Comparison of ENCODE assay signal across 8 cellular contexts in the genomic region with DNA sequence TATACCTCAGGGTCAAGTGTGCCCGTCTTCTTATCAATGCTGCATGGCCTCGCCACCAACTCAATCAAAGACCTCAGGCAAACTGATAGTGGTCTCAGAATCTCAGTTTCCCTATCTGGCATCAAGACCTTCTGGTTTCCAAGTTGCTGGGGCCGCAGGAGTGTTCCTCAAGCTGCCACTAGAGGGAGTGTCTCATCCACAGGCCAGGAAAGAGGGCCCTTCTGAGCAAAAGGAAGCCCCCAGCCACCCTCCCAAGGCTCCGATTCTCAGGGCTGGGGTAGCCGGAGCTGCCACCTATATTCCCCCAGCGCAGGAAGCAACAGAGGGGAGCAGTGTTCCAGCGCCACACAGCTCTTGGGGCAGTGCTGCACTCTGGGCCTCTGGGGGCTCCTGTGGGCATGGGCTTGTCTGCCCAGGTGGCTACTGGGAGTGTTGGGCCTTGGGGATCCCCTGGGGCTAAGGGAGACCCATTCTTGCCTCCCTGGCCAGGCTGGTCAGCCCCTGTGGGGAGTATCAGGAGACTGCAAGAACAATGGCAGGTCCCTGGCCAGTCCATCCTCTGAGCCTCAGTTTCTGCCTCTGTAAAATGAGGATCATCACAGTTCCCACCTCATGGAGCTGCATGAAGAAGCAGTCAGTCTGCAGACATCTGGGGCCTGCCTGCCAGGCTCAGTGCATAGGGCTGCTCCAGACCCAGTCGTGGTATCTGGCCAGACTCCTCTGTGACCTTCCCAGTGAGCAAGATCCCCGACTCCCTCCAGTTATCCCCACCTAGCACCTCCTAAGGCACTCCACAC. TPM values are rescaled to one million over a fixed set of nuclear protein-coding genes. Genes with fewer than 3 reads are reported as not detected.
A peak's percentile ranks its signal among the peaks of the same experiment; 100 is the strongest.
DNase-seq lines count a peak whose midpoint lies in the region; ATAC-seq and TF ChIP-seq lines count a peak whose summit lies in the region.

No MANE protein-coding gene starts in this region.

- H3K4me3 Mint-ChIP-seq in activated CD8-positive, alpha-beta T cell treated with anti-CD3 and anti-CD28 coated beads for 36 hours, result no peak overlapping the region

- H3K9me3 Mint-ChIP-seq in activated CD8-positive, alpha-beta T cell treated with anti-CD3 and anti-CD28 coated beads for 36 hours, result no peaks in the 10 kb centered on the region

- no peak overlapping the region for H3K27ac Mint-ChIP-seq in activated CD8-positive, alpha-beta T cell treated with anti-CD3 and anti-CD28 coated beads for 36 hours

- DNase-seq in NCI-H1105 treated with DMSO at 0.1 percent for 48 hours (lab: John Stamatoyannopoulos, UW), result peak; percentile 21
- DNase-seq in NCI-H1105 (lab: John Stamatoyannopoulos, UW), result no peak
- DNase-seq in NCI-H2029 treated with DMSO at 0.1 percent for 48 hours (lab: John Stamatoyannopoulos, UW), result peak; percentile 58
- DNase-seq in activated CD8-positive, alpha-beta T cell treated with anti-CD3 and anti-CD28 coated beads for 36 hours, result peak; percentile 68
- DNase-seq in effector CD4-positive, alpha-beta T cell, result peak; percentile 43
- DNase-seq in myocyte (ENCODE audit: low read depth), result peak; percentile 54
- peak; percentile 14 to 67 (median 31) for DNase-seq in stimulated activated naive CD4-positive, alpha-beta T cell (lab: John Stamatoyannopoulos, UW)

- POLR2A ChIA-PET in activated CD8-positive, alpha-beta T cell treated with anti-CD3 and anti-CD28 coated beads for 36 hours (lab: Charles Lee), result no interaction called here

- H3K4me1 Mint-ChIP-seq in activated CD8-positive, alpha-beta T cell treated with anti-CD3 and anti-CD28 coated beads for 36 hours (ENCODE audit: low read depth), result no peaks in the 10 kb centered on the region

- no peaks in the 10 kb centered on the region for H3K36me3 Mint-ChIP-seq in activated CD8-positive, alpha-beta T cell treated with anti-CD3 and anti-CD28 coated beads for 36 hours (ENCODE audit: low read depth)

- CTCF ChIA-PET in activated CD8-positive, alpha-beta T cell treated with anti-CD3 and anti-CD28 coated beads for 36 hours (lab: Charles Lee), result interaction anchor here (0.6 to 4.3 kb wide), 16 partner anchors 17 to 414 kb away, joined by 3 to 33 read pairs (median 4); partner anchors contain the start of gene SEC13

- intact Hi-C loops in activated CD8-positive, alpha-beta T cell treated with anti-CD3 and anti-CD28 coated beads for 36 hours (cut with micrococcal nuclease), result loop anchor here (2.0 to 10.0 kb wide), 2 partner anchors 360 to 394 kb away; no protein-coding TSS in a partner anchor

- no peaks in the 10 kb centered on the region for H3K27me3 Mint-ChIP-seq in activated CD8-positive, alpha-beta T cell treated with anti-CD3 and anti-CD28 coated beads for 36 hours

- TF ChIP-seq CTCF in activated CD8-positive, alpha-beta T cell treated with anti-CD3 and anti-CD28 coated beads for 36 hours (IDR thresholded peaks at IDR 0.05), result peak; percentile 95

- ATAC-seq in activated CD8-positive, alpha-beta T cell treated with anti-CD3 and anti-CD28 coated beads for 36 hours, result peak; percentile 73
- ATAC-seq in GM21447 (IDR thresholded peaks at IDR 0.05; ENCODE audit: unreplicated experiment), result no peak

RNA-seq across cellular contexts. Expression of gene SEC13, which starts 23.4 kb away (rescaled TPM):
- total RNA-seq in activated CD8-positive, alpha-beta T cell treated with anti-CD3 and anti-CD28 coated beads for 36 hours, result 10 to 100 TPM; 89.7 to 89.8 TPM
- 123 and 192 TPM in 2 replicates for total RNA-seq in myocyte
- 212 TPM for polyA plus RNA-seq in myocyte (2012)

RNA-seq across cellular contexts. Expression of gene GHRL, which starts 51.6 kb away (rescaled TPM):
- total RNA-seq in activated CD8-positive, alpha-beta T cell treated with anti-CD3 and anti-CD28 coated beads for 36 hours, result under 1 TPM in 1 of 2 experiments, not detected in 1; 0.22 TPM
- total RNA-seq in myocyte, result not detected in 2 replicates
- polyA plus RNA-seq in myocyte (2012), result 0.23 TPM
